17 cellular contexts compared by ENCODE assay signal in genomic region chr2:128520340-128520739, GRCh38.
DNase-seq lines count a peak whose midpoint lies in the region; ATAC-seq and TF ChIP-seq lines count a peak whose summit lies in the region.
"Had no signal": no experiment of that assay in that cellular context is flagged by ENCODE, and none has a peak within 500 bp of the region (broad histone marks: within the 10 kb centered on the region; RNA-seq: fewer than 3 reads in every experiment).

No MANE protein-coding gene starts in this region.

- peak; percentile 36 for ATAC-seq in activated CD4-positive, alpha-beta T cell treated with anti-CD3 and anti-CD28 coated beads for 36 hours
- ATAC-seq in stimulated activated effector memory CD8-positive, alpha-beta T cell treated with anti-CD3 and anti-CD28 coated beads, Interleukin-12 subunit alpha, Interleukin-12 subunit beta, amount 100 ng/mL, for 72 hours = peak; percentile 22
- no peak for ATAC-seq in GM21825 (IDR thresholded peaks at IDR 0.05; ENCODE audit: unreplicated experiment)

- H3F3A ChIP-seq in GM23248 (ENCODE audit: insufficient read depth) (no peaks in the 10 kb centered on the region), PC-9 (ENCODE audit: insufficient read depth, low read depth) (peaks cover 14% of the 10 kb centered on the region; the same call in 1 of the 2 replicates)

- H3K4me1 ChIP-seq in GM23248 (ENCODE audit: insufficient read depth) (no peaks in the 10 kb centered on the region), PC-9 (replicated peaks; ENCODE audit: insufficient read depth) (peaks cover 21% of the 10 kb centered on the region)

- H3K4me2 ChIP-seq in GM23248 (ENCODE audit: unreplicated experiment) (no peak overlapping the region), PC-9 (peak overlapping the region; percentile 75)

- intact Hi-C loops in activated CD4-positive, alpha-beta T cell treated with anti-CD3 and anti-CD28 coated beads for 36 hours (cut with DNase I, micrococcal nuclease) = no loop called here
- intact Hi-C loops in PC-9 (cut with micrococcal nuclease; ENCODE audit: unreplicated experiment) = loop anchor here (5.0 kb wide), 1 partner anchor 93 kb away; no protein-coding TSS in a partner anchor

- peaks cover 10% of the 10 kb centered on the region for H3K27me3 Mint-ChIP-seq in activated CD4-positive, alpha-beta T cell treated with anti-CD3 and anti-CD28 coated beads for 36 hours

- no peaks in the 10 kb centered on the region for H4K20me1 ChIP-seq in GM23248 (ENCODE audit: insufficient read depth)
- H4K20me1 ChIP-seq in PC-9 (ENCODE audit: insufficient read depth) = no peaks in the 10 kb centered on the region

- WGBS in GM23248 (ENCODE audit: low coverage in 1 of 2, low lambda C conversion rate in 2 of 2, missing lambda C conversion rate in 2 of 2), 2 experiments = 74 to 75% methylated on average over 4 of the region's 4 CpGs

- H3K9me2 ChIP-seq in GM23248 (ENCODE audit: insufficient read depth) (no peaks in the 10 kb centered on the region), PC-9 (ENCODE audit: insufficient read depth) (no peaks in the 10 kb centered on the region)

- CTCF ChIA-PET in activated CD4-positive, alpha-beta T cell treated with anti-CD3 and anti-CD28 coated beads for 36 hours (lab: Charles Lee) = no interaction called here
- CTCF ChIA-PET in PC-9 (lab: Charles Lee) = no interaction called here

- TF ChIP-seq CTCF in PC-9 (conservative IDR thresholded peaks at IDR 0.05) (no peak), GM10266 (IDR thresholded peaks at IDR 0.05; ENCODE audit: control insufficient read depth, insufficient read depth, low read depth, missing control alignments) (no peak)

- no peaks in the 10 kb centered on the region for H3K36me3 ChIP-seq in GM23248 (ENCODE audit: low read depth)
- H3K36me3 ChIP-seq in PC-9 (ENCODE audit: low read depth) = no peaks in the 10 kb centered on the region
- H3K36me3 ChIP-seq: heart right ventricle, thoracic aorta had no signal

- DNase-seq in activated CD4-positive, alpha-beta T cell treated with anti-CD3 and anti-CD28 coated beads for 36 hours = peak; percentile 25
- DNase-seq in activated CD4-positive, alpha-beta T cell treated with anti-CD3 and anti-CD28 coated beads, Interleukin-2, amount 50 U/mL, for 1 hour = no peak
- DNase-seq in GM23248 (peak; percentile 26), PC-9 (peak; percentile 13 to 36), inferior parietal cortex (ENCODE audit: extremely low spot score) (no peak), GM10266 (ENCODE audit: extremely low spot score) (no peak)
- no peak for DNase-seq in stimulated activated effector memory CD8-positive, alpha-beta T cell treated with anti-CD3 and anti-CD28 coated beads, Interleukin-12 subunit alpha, Interleukin-12 subunit beta, amount 100 ng/mL, for 72 hours (ENCODE audit: low spot score in 2 of 2)
- DNase-seq: activated naive CD4-positive, alpha-beta T cell; DMS79; heart right ventricle; midbrain; NCI-H1694 treated with DMSO at 0.1 percent for 48 hours; NCI-H446 treated with DMSO at 0.1 percent for 48 hours had no signal

- H3K36me3 Mint-ChIP-seq in activated CD4-positive, alpha-beta T cell treated with anti-CD3 and anti-CD28 coated beads for 36 hours (ENCODE audit: low read depth) = no peaks in the 10 kb centered on the region
- H3K36me3 Mint-ChIP-seq in stimulated activated effector memory CD8-positive, alpha-beta T cell treated with anti-CD3 and anti-CD28 coated beads, Interleukin-12 subunit alpha, Interleukin-12 subunit beta, amount 100 ng/mL, for 72 hours = no peaks in the 10 kb centered on the region

- no peaks in the 10 kb centered on the region for H3K9me3 ChIP-seq in GM23248 (ENCODE audit: low read depth)
- no peaks in the 10 kb centered on the region for H3K9me3 ChIP-seq in PC-9 (ENCODE audit: insufficient read depth, low read depth)
- H3K9me3 ChIP-seq: heart right ventricle, thoracic aorta had no signal

- peaks cover 12% of the 10 kb centered on the region for H3K4me1 Mint-ChIP-seq in activated CD4-positive, alpha-beta T cell treated with anti-CD3 and anti-CD28 coated beads for 36 hours
- peaks cover 9% of the 10 kb centered on the region for H3K4me1 Mint-ChIP-seq in stimulated activated effector memory CD8-positive, alpha-beta T cell treated with anti-CD3 and anti-CD28 coated beads, Interleukin-12 subunit alpha, Interleukin-12 subunit beta, amount 100 ng/mL, for 72 hours

- H3K9me3 Mint-ChIP-seq in activated CD4-positive, alpha-beta T cell treated with anti-CD3 and anti-CD28 coated beads for 36 hours (ENCODE audit: low read depth) = no peaks in the 10 kb centered on the region
- H3K9me3 Mint-ChIP-seq in stimulated activated effector memory CD8-positive, alpha-beta T cell treated with anti-CD3 and anti-CD28 coated beads, Interleukin-12 subunit alpha, Interleukin-12 subunit beta, amount 100 ng/mL, for 72 hours = no peaks in the 10 kb centered on the region

- H3K4me3 ChIP-seq in GM23248 = no peak overlapping the region
- H3K4me3 ChIP-seq in PC-9 = peak overlapping the region; percentile 10; the same call in 1 of the 2 replicates
- H3K4me3 ChIP-seq: heart right ventricle, thoracic aorta had no signal

- BruUV-seq in PC-9 (replicated peaks; lab: Mats Ljungman, UMichigan) = no TSS peak

- H3K27me3 ChIP-seq in GM23248 (replicated peaks; ENCODE audit: insufficient read depth) = no peaks in the 10 kb centered on the region
- H3K27me3 ChIP-seq in PC-9 (ENCODE audit: insufficient read depth, low read depth) = no peaks in the 10 kb centered on the region
- H3K27me3 ChIP-seq: heart right ventricle had no signal

- no peak overlapping the region for H3K27ac Mint-ChIP-seq in activated CD4-positive, alpha-beta T cell treated with anti-CD3 and anti-CD28 coated beads for 36 hours
- H3K27ac Mint-ChIP-seq in stimulated activated effector memory CD8-positive, alpha-beta T cell treated with anti-CD3 and anti-CD28 coated beads, Interleukin-12 subunit alpha, Interleukin-12 subunit beta, amount 100 ng/mL, for 72 hours = peak overlapping the region; percentile 5

- POLR2A ChIA-PET in activated CD4-positive, alpha-beta T cell treated with anti-CD3 and anti-CD28 coated beads for 36 hours (lab: Charles Lee) = no interaction called here
- POLR2A ChIA-PET in PC-9 (lab: Charles Lee; ENCODE audit: unreplicated experiment) = no interaction called here

- no peak overlapping the region for H3K4me3 Mint-ChIP-seq in activated CD4-positive, alpha-beta T cell treated with anti-CD3 and anti-CD28 coated beads for 36 hours
- H3K4me3 Mint-ChIP-seq in stimulated activated effector memory CD8-positive, alpha-beta T cell treated with anti-CD3 and anti-CD28 coated beads, Interleukin-12 subunit alpha, Interleukin-12 subunit beta, amount 100 ng/mL, for 72 hours = no peak overlapping the region

- no peak overlapping the region for H3K9ac ChIP-seq in GM23248

- H3K27ac ChIP-seq in GM23248 = no peak overlapping the region
- peak overlapping the region; percentile 91 for H3K27ac ChIP-seq in PC-9
- H3K27ac ChIP-seq: C4-2B, heart right ventricle, thoracic aorta, VCaP had no signal

- H2AFZ ChIP-seq in GM23248 (no peak overlapping the region), PC-9 (peak overlapping the region; percentile 76)

- in situ Hi-C loops in GM23248 (cut with MboI) = no loop called here

- H3K79me2 ChIP-seq in GM23248 (ENCODE audit: insufficient read depth) (no peaks in the 10 kb centered on the region), PC-9 (ENCODE audit: low read depth) (no peaks in the 10 kb centered on the region)

Comparison
In these comparisons a context has a peak if more than half of its experiments do, and no peak if none do; other contexts are left out.
1. DNase-seq: peak in activated CD4-positive, alpha-beta T cell treated with anti-CD3 and anti-CD28 coated beads for 36 hours (single experiment), GM23248 (single experiment) and PC-9 (2 of 2); none in activated CD4-positive, alpha-beta T cell treated with anti-CD3 and anti-CD28 coated beads, Interleukin-2, amount 50 U/mL, for 1 hour (single experiment), stimulated activated effector memory CD8-positive, alpha-beta T cell treated with anti-CD3 and anti-CD28 coated beads, Interleukin-12 subunit alpha, Interleukin-12 subunit beta, amount 100 ng/mL, for 72 hours (0 of 2), inferior parietal cortex (single experiment) and GM10266 (single experiment).